Comparison of ENCODE assay signal across 8 cellular contexts in genomic region chr22:31291716-31292644, GRCh38. TPM values are rescaled to one million over a fixed set of nuclear protein-coding genes. Genes with fewer than 3 reads are reported as not detected.
DNase-seq lines count a peak whose midpoint lies in the region; ATAC-seq and TF ChIP-seq lines count a peak whose summit lies in the region.

PIK3IP1 (minus strand) TSS chr22:31292488; CDS start chr22:31292344, 144 bp downstream.

- peak; percentile 87 for DNase-seq in COR-L47 (lab: John Stamatoyannopoulos, UW)
- peak; percentile 52 to 92 for DNase-seq in NCI-H524 (lab: John Stamatoyannopoulos, UW)
- DNase-seq in activated CD4-positive, alpha-beta T cell treated with anti-CD3 and anti-CD28 coated beads for 48 hours, result peak; percentile 88
- peak; percentile 71 for DNase-seq in kidney epithelial cell (ENCODE audit: low read depth)
- peak; percentile 72 to 82 (median 73) for DNase-seq in stimulated activated CD4-positive, alpha-beta T cell treated with anti-CD3 and anti-CD28 coated beads, Interleukin-12 subunit alpha, Interleukin-12 subunit beta, amount 100 ng/mL, for 48 hours (ENCODE audit: low read depth in 2 of 3, low spot score in 1 of 3)

- H3K27ac ChIP-seq in cingulate gyrus (ENCODE audit: low read depth, low read length), result peak within 1 kb of the TSS; percentile 100

- TF ChIP-seq CTCF in kidney epithelial cell (IDR thresholded peaks at IDR 0.05; ENCODE audit: insufficient read depth, low read length, poor library complexity, severe bottlenecking), result peak; percentile 55

- ATAC-seq in HG02798 (IDR thresholded peaks at IDR 0.05; ENCODE audit: poor library complexity, unreplicated experiment) (peak; percentile 27), GM21529 (IDR thresholded peaks at IDR 0.05; ENCODE audit: unreplicated experiment) (no peak)

- peak within 1 kb of the TSS; percentile 63 for H3K4me3 ChIP-seq in kidney epithelial cell (ENCODE audit: low read depth, low read length)

- H3K27me3 ChIP-seq in kidney epithelial cell (ENCODE audit: control insufficient read depth, insufficient read depth, low read length), result no peaks in the 10 kb centered on the region

- H3K36me3 ChIP-seq in kidney epithelial cell (ENCODE audit: control insufficient read depth, insufficient read depth, low read length), result peaks cover 6% of the 10 kb centered on the region

RNA-seq across cellular contexts. Expression of gene PIK3IP1, which starts in this region (rescaled TPM):
- 14.0 and 17.5 TPM in 2 replicates for total RNA-seq in kidney epithelial cell
